ENCODE assay signal across 10 cellular contexts in genomic region chr1:223142269-223142668, GRCh38. TPM values are rescaled to one million over a fixed set of nuclear protein-coding genes. Genes with fewer than 3 reads are reported as not detected.
A peak's percentile ranks its signal among the peaks of the same experiment; 100 is the strongest.
DNase-seq lines count a peak whose midpoint lies in the region; ATAC-seq and TF ChIP-seq lines count a peak whose summit lies in the region.
"Had no signal": no experiment of that assay in that cellular context is flagged by ENCODE, and none has a peak within 500 bp of the region (broad histone marks: within the 10 kb centered on the region; RNA-seq: fewer than 3 reads in every experiment).

No MANE protein-coding gene starts in this region.

- intact Hi-C loops in activated CD4-positive, alpha-beta T cell treated with anti-CD3 and anti-CD28 coated beads for 36 hours (cut with DNase I, micrococcal nuclease), result loop anchor here (2.0 to 10.0 kb wide), 4 partner anchors 49 to 703 kb away; partner anchors contain the start of gene TP53BP2 (in 1 of the 2)
- intact Hi-C loops in spleen (cut with DNase I; ENCODE audit: low total_unique reads), result no loop called here

- peak overlapping the region in 6 of 8 donors; percentile 9 to 90 (median 81) for H3K27ac ChIP-seq in spleen

- H3K9me3 Mint-ChIP-seq in activated CD4-positive, alpha-beta T cell treated with anti-CD3 and anti-CD28 coated beads for 36 hours (ENCODE audit: low read depth), result peaks cover 2% of the 10 kb centered on the region
- H3K9me3 Mint-ChIP-seq in WTC11 (peaks cover 14% of the 10 kb centered on the region), immature natural killer cell (peaks cover 0 to 5% (median 2%) of the 10 kb centered on the region in 6 donors)

- H3K36me3 ChIP-seq in spleen, result no peaks in the 10 kb centered on the region

- peaks cover 0 to 3% (median 0%) of the 10 kb centered on the region in 8 donors for H3K9me3 ChIP-seq in spleen

- POLR2A ChIA-PET in activated CD4-positive, alpha-beta T cell treated with anti-CD3 and anti-CD28 coated beads for 36 hours (lab: Charles Lee), result no interaction called here
- POLR2A ChIA-PET in WTC11 (lab: Charles Lee), result no interaction called here

- peaks cover 8 to 54% (median 25%) of the 10 kb centered on the region in 6 donors for H3K4me1 ChIP-seq in spleen

- WGBS in spleen, 5 donors, result 91 to 93% (median 92%) methylated on average over 11 of the region's 11 CpGs

- CTCF ChIA-PET in activated CD4-positive, alpha-beta T cell treated with anti-CD3 and anti-CD28 coated beads for 36 hours (lab: Charles Lee), result interaction anchor here (1.4 to 4.0 kb wide), 2 partner anchors 9 kb away, joined by 6 to 35 read pairs; no protein-coding TSS in a partner anchor
- CTCF ChIA-PET in WTC11 (lab: Charles Lee), result interaction anchor here (1.1 to 3.8 kb wide), 3 partner anchors 9 to 18 kb away, joined by 5 to 47 read pairs (median 9); no protein-coding TSS in a partner anchor

- H3K4me3 Mint-ChIP-seq in activated CD4-positive, alpha-beta T cell treated with anti-CD3 and anti-CD28 coated beads for 36 hours, result peak overlapping the region; percentile 69
- H3K4me3 Mint-ChIP-seq in WTC11 (peak overlapping the region; percentile 59), immature natural killer cell (peak overlapping the region; percentile 62 to 80 (median 70))

- no peak for TF ChIP-seq POLR2A in spleen (IDR thresholded peaks at IDR 0.05)

- H3K4me3 ChIP-seq in spleen, result peak overlapping the region; percentile 51 to 80 (median 68)

- no peak for ATAC-seq in activated CD4-positive, alpha-beta T cell treated with anti-CD3 and anti-CD28 coated beads for 36 hours
- ATAC-seq in WTC11 (no peak; the same call in 1 of the 2 replicates), HG03439 (IDR thresholded peaks at IDR 0.05; ENCODE audit: unreplicated experiment) (no peak), HG02678 (IDR thresholded peaks at IDR 0.05; ENCODE audit: unreplicated experiment) (no peak)

- TF ChIP-seq CTCF in WTC11 (IDR thresholded peaks at IDR 0.05) (no peak), spleen (IDR thresholded peaks at IDR 0.05 in 8 of 11, conservative IDR thresholded peaks at IDR 0.05 in 3 of 11) (no peak)

- DNase-seq in activated CD4-positive, alpha-beta T cell treated with anti-CD3 and anti-CD28 coated beads for 36 hours, result no peak
- no peak for DNase-seq in activated CD4-positive, alpha-beta T cell treated with anti-CD3 and anti-CD28 coated beads for 4 hours
- DNase-seq in WTC11 (ENCODE audit: low spot score) (no peak), immature natural killer cell (no peak), spleen (peak; percentile 82), SHP77 (lab: John Stamatoyannopoulos, UW) (no peak)
- DNase-seq: activated CD8-positive, alpha-beta memory T cell treated with anti-CD3 and anti-CD28 coated beads, Interleukin-2, amount 50 U/mL, for 48 hours; stimulated activated CD4-positive, alpha-beta T cell treated with anti-CD3 and anti-CD28 coated beads, Interleukin-2, amount 100 ng/mL, for 48 hours had no signal

- H3K27ac Mint-ChIP-seq in activated CD4-positive, alpha-beta T cell treated with anti-CD3 and anti-CD28 coated beads for 36 hours, result no peak overlapping the region
- no peak overlapping the region for H3K27ac Mint-ChIP-seq in WTC11
- H3K27ac Mint-ChIP-seq in immature natural killer cell, result no peak overlapping the region

- H3K27me3 Mint-ChIP-seq in activated CD4-positive, alpha-beta T cell treated with anti-CD3 and anti-CD28 coated beads for 36 hours, result peaks cover 2% of the 10 kb centered on the region
- H3K27me3 Mint-ChIP-seq in WTC11 (ENCODE audit: low read depth), result peaks cover 48% of the 10 kb centered on the region
- peaks cover 3 to 11% (median 6%) of the 10 kb centered on the region in 3 donors for H3K27me3 Mint-ChIP-seq in immature natural killer cell (ENCODE audit: low read depth in 3 of 3)

- peaks cover 4% of the 10 kb centered on the region for H3K36me3 Mint-ChIP-seq in activated CD4-positive, alpha-beta T cell treated with anti-CD3 and anti-CD28 coated beads for 36 hours (ENCODE audit: low read depth)
- H3K36me3 Mint-ChIP-seq in WTC11 (no peaks in the 10 kb centered on the region), immature natural killer cell (peaks cover 0 to 3% (median 0%) of the 10 kb centered on the region in 3 donors)

- peaks cover 0 to 6% (median 0%) of the 10 kb centered on the region in 7 donors for H3K27me3 ChIP-seq in spleen (replicated peaks in 1 of 7)

- H3K4me1 Mint-ChIP-seq in activated CD4-positive, alpha-beta T cell treated with anti-CD3 and anti-CD28 coated beads for 36 hours, result peaks cover 30% of the 10 kb centered on the region
- peaks cover 20% of the 10 kb centered on the region for H3K4me1 Mint-ChIP-seq in WTC11
- H3K4me1 Mint-ChIP-seq in immature natural killer cell, result peaks cover 19 to 22% of the 10 kb centered on the region in 2 donors

TF ChIP-seq in WTC11, 78 proteins besides CTCF, POLR2A, EP300 and RAD21:
- TF ChIP-seq ZNF121 (CRISPR knock-in tag; IDR thresholded peaks at IDR 0.05) (no peak), ATF3 (CRISPR knock-in tag; conservative IDR thresholded peaks at IDR 0.05) (no peak), AR (CRISPR knock-in tag; IDR thresholded peaks at IDR 0.05) (no peak)
- TF ChIP-seq, protein P1, sequence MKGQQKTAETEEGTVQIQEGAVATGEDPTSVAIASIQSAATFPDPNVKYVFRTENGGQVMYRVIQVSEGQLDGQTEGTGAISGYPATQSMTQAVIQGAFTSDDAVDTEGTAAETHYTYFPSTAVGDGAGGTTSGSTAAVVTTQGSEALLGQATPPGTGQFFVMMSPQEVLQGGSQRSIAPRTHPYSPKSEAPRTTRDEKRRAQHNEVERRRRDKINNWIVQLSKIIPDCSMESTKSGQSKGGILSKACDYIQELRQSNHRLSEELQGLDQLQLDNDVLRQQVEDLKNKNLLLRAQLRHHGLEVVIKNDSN (CRISPR knock-in tag; IDR thresholded peaks at IDR 0.05), result no peak

RNA-seq across cellular contexts. Expression of gene TLR5, which starts 0.8 kb away (rescaled TPM):
- total RNA-seq in activated CD4-positive, alpha-beta T cell treated with anti-CD3 and anti-CD28 coated beads for 36 hours, result under 1 TPM; 0.21 to 0.56 TPM
- total RNA-seq in WTC11 (2021) (0.46 to 1.1 TPM (median 0.73 TPM) in 3 replicates), spleen (10 to 100 TPM in 6 of 7 donors, 1 to 10 TPM in 1; 9.4 to 28.2 (median 15.3) TPM)
- polyA plus RNA-seq in immature natural killer cell (1 to 10 TPM in 1 of 3 donors, under 1 TPM in 1, not detected in 1; 0.80 to 1.0 TPM), spleen (1 to 10 TPM; 1.0 to 1.6 (median 1.2) TPM)
